Comparison of ENCODE assay signal across 9 cellular contexts in genomic region chr5:141567513-141568117, GRCh38. TPM values are rescaled to one million over a fixed set of nuclear protein-coding genes. Genes with fewer than 3 reads are reported as not detected.
DNase-seq lines count a peak whose midpoint lies in the region; ATAC-seq and TF ChIP-seq lines count a peak whose summit lies in the region.
"Had no signal": no experiment of that assay in that cellular context is flagged by ENCODE, and none has a peak within 500 bp of the region (broad histone marks: within the 10 kb centered on the region; RNA-seq: fewer than 3 reads in every experiment).

No MANE protein-coding gene starts in this region.

- intact Hi-C loops in left ventricle myocardium inferior (cut with micrococcal nuclease) (loop anchor here (10.0 kb wide), 1 partner anchor 233 kb away; the partner anchor contains the start of genes PCDHGA1 and PCDHGA2), Right ventricle myocardium superior (cut with DNase I) (no loop called here)

- H3K4me3 ChIP-seq in left ventricle myocardium inferior (no peak overlapping the region), thoracic aorta (no peak overlapping the region)

- H3K4me1 ChIP-seq in left ventricle myocardium inferior (peaks cover 13% of the 10 kb centered on the region), foreskin keratinocyte (no peaks in the 10 kb centered on the region), thoracic aorta (ENCODE audit: control insufficient read depth in 1 of 2, low read depth in 2 of 2) (peaks cover 0 to 11% of the 10 kb centered on the region in 2 donors)

- ATAC-seq in Right ventricle myocardium superior (ENCODE audit: poor library complexity) (no peak), foreskin keratinocyte (no peak), thoracic aorta (ENCODE audit: insufficient number of reproducible peaks, low FRiP score, low read depth) (no peak), HG02884 (IDR thresholded peaks at IDR 0.05; ENCODE audit: unreplicated experiment) (no peak)

- H3K9me3 ChIP-seq in left ventricle myocardium inferior (replicated peaks) (no peaks in the 10 kb centered on the region), thoracic aorta (no peaks in the 10 kb centered on the region)

- no peak overlapping the region for H3K27ac ChIP-seq in left ventricle myocardium inferior (replicated peaks)
- no peak overlapping the region for H3K27ac ChIP-seq in foreskin keratinocyte
- no peak overlapping the region for H3K27ac ChIP-seq in thoracic aorta

- no peaks in the 10 kb centered on the region for H3K27me3 ChIP-seq in left ventricle myocardium inferior (ENCODE audit: low read depth)
- no peaks in the 10 kb centered on the region for H3K27me3 ChIP-seq in foreskin keratinocyte
- no peaks in the 10 kb centered on the region for H3K27me3 ChIP-seq in thoracic aorta (replicated peaks; ENCODE audit: insufficient read depth)

- DNase-seq in left ventricle myocardium inferior (no peak), Right ventricle myocardium superior (no peak), RKO (ENCODE audit: low spot score) (peak; percentile 38), foreskin keratinocyte (no peak), thoracic aorta (ENCODE audit: low spot score) (no peak), NCI-H187 treated with DMSO at 0.1 percent for 48 hours (lab: John Stamatoyannopoulos, UW) (no peak), cortex of kidney (lab: John Stamatoyannopoulos, UW) (no peak)
- DNase-seq: activated naive CD8-positive, alpha-beta T cell treated with anti-CD3 and anti-CD28 coated beads, Interleukin-2, amount 10 ng/mL, durations not matched to agents 7 days and 5 days had no signal

- peak; percentile 94 for TF ChIP-seq CTCF in left ventricle myocardium inferior (IDR thresholded peaks at IDR 0.05; ENCODE audit: borderline replicate concordance)
- TF ChIP-seq CTCF in foreskin keratinocyte (conservative IDR thresholded peaks at IDR 0.05), result peak; percentile 71
- TF ChIP-seq CTCF in thoracic aorta (IDR thresholded peaks at IDR 0.05), result peak; percentile 87

- H3K36me3 ChIP-seq in left ventricle myocardium inferior (peaks cover 63% of the 10 kb centered on the region), thoracic aorta (peaks cover 10% of the 10 kb centered on the region)

RNA-seq across cellular contexts. Expression of gene DIAPH1, which starts 51.2 kb away (rescaled TPM):
- total RNA-seq in left ventricle myocardium inferior (53.1 TPM), Right ventricle myocardium superior (32.0 TPM), foreskin keratinocyte (146 TPM in 2 replicates), thoracic aorta (10 to 100 TPM; 91.0 to 93.1 TPM)
- 118 and 134 TPM in 2 replicates for polyA plus RNA-seq in foreskin keratinocyte
